In genomic region chr3:31947671-31948091, GRCh38 we compare ENCODE assay signal across 18 cellular contexts. TPM values are rescaled to one million over a fixed set of nuclear protein-coding genes. Genes with fewer than 3 reads are reported as not detected.
DNase-seq lines count a peak whose midpoint lies in the region; ATAC-seq, FAIRE-seq and TF ChIP-seq lines count a peak whose summit lies in the region.
"Had no signal": no experiment of that assay in that cellular context is flagged by ENCODE, and none has a peak within 500 bp of the region (broad histone marks: within the 10 kb centered on the region; RNA-seq: fewer than 3 reads in every experiment).

No MANE protein-coding gene starts in this region.

- CTCF ChIA-PET in A549 (lab: Yijun Ruan, JAX): interaction anchor here (0.7 to 0.8 kb wide), 2 partner anchors 16 to 20 kb away, joined by 3 read pairs; no protein-coding TSS in a partner anchor

- H3K9me3 ChIP-seq in A549: peaks cover 10% of the 10 kb centered on the region; the same call in 2 of the 3 replicates
- H3K9me3 ChIP-seq: pancreas had no signal

- DNase-seq in A549 (ENCODE audit: low read depth in 1 of 2, low spot score in 1 of 2): no peak
- peak; percentile 30 for DNase-seq in amniotic epithelial cell (ENCODE audit: low read depth)
- DNase-seq in mesothelial cell of epicardium (ENCODE audit: low spot score in 2 of 2, unreplicated experiment in 2 of 2): no peak
- no peak for DNase-seq in SHP77 treated with DMSO at 0.1 percent for 48 hours (lab: John Stamatoyannopoulos, UW)
- DNase-seq in left lobe of liver (ENCODE audit: low spot score): no peak
- DNase-seq in stimulated activated naive CD8-positive, alpha-beta T cell treated with anti-CD3 and anti-CD28 coated beads, Interleukin-15, amount 100 ng/mL, for 72 hours: no peak
- no peak for DNase-seq in stimulated activated naive CD8-positive, alpha-beta T cell treated with anti-CD3 and anti-CD28 coated beads, Interleukin-15, Interleukin-2, amounts not matched to agents 100 U/mL and 50 U/mL, for 24 hours
- DNase-seq: activated CD8-positive, alpha-beta T cell treated with anti-CD3 and anti-CD28 coated beads for 36 hours; effector memory CD8-positive, alpha-beta T cell; GF-D8; GM23248; hypothalamus; left cardiac atrium; NCI-H1694; pancreas had no signal

- H3K4me1 Mint-ChIP-seq in IgD-negative memory B cell: peaks cover 56 to 72% (median 64%) of the 10 kb centered on the region in 3 donors
- H3K4me1 Mint-ChIP-seq in mesothelial cell of epicardium: peaks cover 19% of the 10 kb centered on the region
- peaks cover 5% of the 10 kb centered on the region for H3K4me1 Mint-ChIP-seq in stimulated activated naive CD8-positive, alpha-beta T cell treated with anti-CD3 and anti-CD28 coated beads, Interleukin-15, amount 100 ng/mL, for 72 hours
- H3K4me1 Mint-ChIP-seq: central memory CD8-positive, alpha-beta T cell had no signal

- H3K27ac Mint-ChIP-seq in IgD-negative memory B cell (peak overlapping the region; percentile 83 to 100 (median 96)), mesothelial cell of epicardium (peak overlapping the region; percentile 10)
- H3K27ac Mint-ChIP-seq in stimulated activated naive CD8-positive, alpha-beta T cell treated with anti-CD3 and anti-CD28 coated beads, Interleukin-15, amount 100 ng/mL, for 72 hours: no peak overlapping the region
- H3K27ac Mint-ChIP-seq: activated CD8-positive, alpha-beta T cell treated with anti-CD3 and anti-CD28 coated beads for 36 hours; activated T-helper 1 cell treated with anti-CD3 and anti-CD28 coated beads, Interleukin-12 subunit alpha, Interleukin-12 subunit beta, Interleukin-2, Interleukin-4 antibody, amounts not matched to agents 30 ng/mL and 10 ng/mL and 1 ng/mL, durations not matched to agents 14 hours and 24 hours and 36 hours; effector memory CD8-positive, alpha-beta T cell had no signal

- no peak overlapping the region for H3K4me3 ChIP-seq in A549
- H3K4me3 ChIP-seq: GM23248, pancreas had no signal

- ATAC-seq in A549 (peak; percentile 43 to 59; a peak in 4 of 6 replicates), left lobe of liver (no peak)
- ATAC-seq in stimulated activated naive CD8-positive, alpha-beta T cell treated with anti-CD3 and anti-CD28 coated beads, Interleukin-15, amount 100 ng/mL, for 72 hours: no peak
- no peak for ATAC-seq in stimulated activated naive CD8-positive, alpha-beta T cell treated with anti-CD3 and anti-CD28 coated beads, Interleukin-15, Interleukin-2, amounts not matched to agents 100 U/mL and 50 U/mL, for 24 hours
- ATAC-seq: activated CD8-positive, alpha-beta T cell treated with anti-CD3 and anti-CD28 coated beads for 36 hours; effector memory CD8-positive, alpha-beta T cell; left cardiac atrium; pancreas had no signal

- no peak for TF ChIP-seq POLR2A in A549 (IDR thresholded peaks at IDR 0.05; ENCODE audit: low read length)

- POLR2A ChIA-PET in A549 (lab: Yijun Ruan, JAX): no interaction called here

- FAIRE-seq in A549 (lab: Jason Lieb, UNC): no peak
- FAIRE-seq: pancreas had no signal

- TF ChIP-seq EP300 in A549 (IDR thresholded peaks at IDR 0.05): no peak

- H3K27me3 Mint-ChIP-seq in IgD-negative memory B cell (peaks cover 2% of the 10 kb centered on the region), mesothelial cell of epicardium (ENCODE audit: low read depth) (no peaks in the 10 kb centered on the region)
- H3K27me3 Mint-ChIP-seq in stimulated activated naive CD8-positive, alpha-beta T cell treated with anti-CD3 and anti-CD28 coated beads, Interleukin-15, amount 100 ng/mL, for 72 hours: peaks cover 41% of the 10 kb centered on the region

- TF ChIP-seq RAD21 in A549 (conservative IDR thresholded peaks at IDR 0.05 in 1 of 2, IDR thresholded peaks at IDR 0.05 in 1 of 2): no peak

- peaks cover 9% of the 10 kb centered on the region; the same call in 2 of the 3 replicates for H3K4me1 ChIP-seq in A549
- H3K4me1 ChIP-seq: pancreas had no signal

- peaks cover 0 to 3% (median 2%) of the 10 kb centered on the region in 3 donors for H3K9me3 Mint-ChIP-seq in IgD-negative memory B cell
- H3K9me3 Mint-ChIP-seq in mesothelial cell of epicardium: peaks cover 17% of the 10 kb centered on the region
- H3K9me3 Mint-ChIP-seq in stimulated activated naive CD8-positive, alpha-beta T cell treated with anti-CD3 and anti-CD28 coated beads, Interleukin-15, amount 100 ng/mL, for 72 hours: peaks cover 4 to 7% of the 10 kb centered on the region in 2 donors
- H3K9me3 Mint-ChIP-seq: central memory CD8-positive, alpha-beta T cell; effector memory CD8-positive, alpha-beta T cell had no signal

- 65% methylated on average over 6 of the region's 6 CpGs for WGBS in A549 (ENCODE audit: missing lambda C conversion rate)

- H3K27ac ChIP-seq in A549: peak overlapping the region in 1 of 2 experiments; percentile 16; a peak in 1 of 6 replicates
- H3K27ac ChIP-seq: GM23248, pancreas had no signal

- H3K4me3 Mint-ChIP-seq in IgD-negative memory B cell: peak overlapping the region; percentile 67 to 87 (median 78)
- no peak overlapping the region for H3K4me3 Mint-ChIP-seq in mesothelial cell of epicardium
- H3K4me3 Mint-ChIP-seq in stimulated activated naive CD8-positive, alpha-beta T cell treated with anti-CD3 and anti-CD28 coated beads, Interleukin-15, amount 100 ng/mL, for 72 hours: no peak overlapping the region
- H3K4me3 Mint-ChIP-seq: activated CD8-positive, alpha-beta T cell treated with anti-CD3 and anti-CD28 coated beads for 36 hours; activated T-helper 1 cell treated with anti-CD3 and anti-CD28 coated beads, Interleukin-12 subunit alpha, Interleukin-12 subunit beta, Interleukin-2, Interleukin-4 antibody, amounts not matched to agents 30 ng/mL and 10 ng/mL and 1 ng/mL, durations not matched to agents 14 hours and 24 hours and 36 hours; central memory CD8-positive, alpha-beta T cell; effector memory CD8-positive, alpha-beta T cell had no signal

- H3K36me3 Mint-ChIP-seq in IgD-negative memory B cell (peaks cover 4% of the 10 kb centered on the region), mesothelial cell of epicardium (no peaks in the 10 kb centered on the region)

- H3K4me2 ChIP-seq in A549: peak overlapping the region; percentile 15; the same call in 1 of the 3 replicates

- TF ChIP-seq CTCF in A549 (IDR thresholded peaks at IDR 0.05) (no peak), mesothelial cell of epicardium (IDR thresholded peaks at IDR 0.05; ENCODE audit: unreplicated experiment) (no peak)

TF ChIP-seq in A549, 52 proteins besides CTCF, POLR2A, EP300 and RAD21 (continues in another document):
- TF ChIP-seq PHF8 (IDR thresholded peaks at IDR 0.05; ENCODE audit: borderline replicate concordance, low read depth) (no peak), HOXB13 (CRISPR knock-in tag; IDR thresholded peaks at IDR 0.05; ENCODE audit: low read depth) (no peak), RCOR1 (IDR thresholded peaks at IDR 0.05; ENCODE audit: low read depth, low read length) (no peak), JUN (IDR thresholded peaks at IDR 0.05) (no peak), CBX2 (IDR thresholded peaks at IDR 0.05; ENCODE audit: borderline replicate concordance, low read depth) (no peak), CHD4 (IDR thresholded peaks at IDR 0.05; ENCODE audit: borderline replicate concordance) (no peak), JUNB (IDR thresholded peaks at IDR 0.05) (no peak), REST (IDR thresholded peaks at IDR 0.05) (no peak), SMC3 (IDR thresholded peaks at IDR 0.05) (no peak), SREBF2 (IDR thresholded peaks at IDR 0.05) (no peak)

RNA-seq across cellular contexts. Expression of gene OSBPL10, which starts 33.4 kb away (rescaled TPM):
- polyA plus RNA-seq in A549 (2011; rRNA removed) (17.0 and 20.2 TPM in 2 replicates), A549 (2017; fragmentation: RNase III; extraction: RNeasy Plus Mini Kit Qiagen cat#74134 plus additional on column Dnase treatment) (8.8 to 9.7 TPM (median 9.2 TPM) in 3 replicates), IgD-negative memory B cell (126 TPM)
- polyA plus RNA-seq in A549 (2012; cell fraction: cytosol; rRNA removed): 7.7 and 10.9 TPM in 2 replicates
- 9.6 and 17.4 TPM in 2 replicates for polyA plus RNA-seq in A549 (2012; cell fraction: nucleus; rRNA removed)
- 44.9 and 45.5 TPM in 2 replicates for polyA minus RNA-seq in A549 (2011; rRNA and poly(A)+ RNA removed)
- total RNA-seq in mesothelial cell of epicardium (24.6 to 27.8 TPM (median 26.7 TPM) in 3 replicates), left lobe of liver (3.2 TPM)

RNA-seq across cellular contexts. Expression of gene ZNF860, which starts 33.9 kb away (rescaled TPM):
- polyA plus RNA-seq in A549 (2011; rRNA removed) (2.4 and 3.0 TPM in 2 replicates), A549 (2017; fragmentation: RNase III; extraction: RNeasy Plus Mini Kit Qiagen cat#74134 plus additional on column Dnase treatment) (1.3 to 1.6 TPM (median 1.6 TPM) in 3 replicates), IgD-negative memory B cell (27.7 TPM)
- polyA plus RNA-seq in A549 (2012; cell fraction: cytosol; rRNA removed): 0.41 and 0.65 TPM in 2 replicates
- polyA plus RNA-seq in A549 (2012; cell fraction: nucleus; rRNA removed): 0.21 and 0.22 TPM in 2 replicates
- 3.3 and 4.1 TPM in 2 replicates for polyA minus RNA-seq in A549 (2011; rRNA and poly(A)+ RNA removed)
- total RNA-seq in mesothelial cell of epicardium (0.63 to 1.3 TPM (median 1.2 TPM) in 3 replicates), left lobe of liver (not detected)
- total RNA-seq: activated CD8-positive, alpha-beta T cell treated with anti-CD3 and anti-CD28 coated beads for 36 hours had no signal

Comparison
In these comparisons a context has a peak if more than half of its experiments do, and no peak if none do; other contexts are left out.
1. ATAC-seq: peak in A549 (2 of 2); none in left lobe of liver (single experiment), stimulated activated naive CD8-positive, alpha-beta T cell treated with anti-CD3 and anti-CD28 coated beads, Interleukin-15, amount 100 ng/mL, for 72 hours (single experiment) and stimulated activated naive CD8-positive, alpha-beta T cell treated with anti-CD3 and anti-CD28 coated beads, Interleukin-15, Interleukin-2, amounts not matched to agents 100 U/mL and 50 U/mL, for 24 hours (single experiment).
2. H3K27ac Mint-ChIP-seq: peak in IgD-negative memory B cell (3 of 3) and mesothelial cell of epicardium (single experiment); none in stimulated activated naive CD8-positive, alpha-beta T cell treated with anti-CD3 and anti-CD28 coated beads, Interleukin-15, amount 100 ng/mL, for 72 hours (0 of 2).
3. H3K4me3 Mint-ChIP-seq: peak in IgD-negative memory B cell (4 of 4); none in mesothelial cell of epicardium (single experiment) and stimulated activated naive CD8-positive, alpha-beta T cell treated with anti-CD3 and anti-CD28 coated beads, Interleukin-15, amount 100 ng/mL, for 72 hours (0 of 2).